ENCODE assay signal across 1 cellular context in genomic region chr21:41712730-41713129, GRCh38.
A peak's percentile ranks its signal among the peaks of the same experiment; 100 is the strongest.
TF ChIP-seq lines count a peak whose summit lies in the region.

No MANE protein-coding gene starts in this region.

TF ChIP-seq in HepG2, 621 proteins besides CTCF, POLR2A, EP300 and RAD21 (continued from another document and continues in another):
- no peak for TF ChIP-seq REST (IDR thresholded peaks at IDR 0.05; ENCODE audit: borderline replicate concordance in 1 of 2, low read depth in 1 of 2, low read length in 2 of 2)
- TF ChIP-seq PAXIP1 (CRISPR knock-in tag; conservative IDR thresholded peaks at IDR 0.05): peak; percentile 78
- no peak for TF ChIP-seq ZNF552 (CRISPR knock-in tag; IDR thresholded peaks at IDR 0.05; ENCODE audit: borderline replicate concordance)
- peak; percentile 79 for TF ChIP-seq RARA (CRISPR knock-in tag; IDR thresholded peaks at IDR 0.05)
- no peak for TF ChIP-seq ZFP91 (CRISPR knock-in tag; IDR thresholded peaks at IDR 0.05; ENCODE audit: borderline replicate concordance)
- TF ChIP-seq THAP8 (CRISPR knock-in tag; IDR thresholded peaks at IDR 0.05; ENCODE audit: borderline replicate concordance): no peak
- TF ChIP-seq POGK (CRISPR knock-in tag; conservative IDR thresholded peaks at IDR 0.05): no peak
- no peak for TF ChIP-seq ZNF142 (CRISPR knock-in tag; IDR thresholded peaks at IDR 0.05)
- no peak for TF ChIP-seq FOXC1 (CRISPR knock-in tag; IDR thresholded peaks at IDR 0.05; ENCODE audit: borderline replicate concordance)
- TF ChIP-seq BRCA1 (CRISPR knock-in tag; IDR thresholded peaks at IDR 0.05): no peak
- TF ChIP-seq TRAFD1 (CRISPR knock-in tag; IDR thresholded peaks at IDR 0.05; ENCODE audit: borderline replicate concordance): no peak
- TF ChIP-seq ZMYM4 (CRISPR knock-in tag; IDR thresholded peaks at IDR 0.05): no peak
- no peak for TF ChIP-seq ZNF777 (CRISPR knock-in tag; IDR thresholded peaks at IDR 0.05)
- TF ChIP-seq ZBTB7A (CRISPR knock-in tag; IDR thresholded peaks at IDR 0.05): peak; percentile 39; the same call in 1 of the 2 replicates
- no peak for TF ChIP-seq ZNF761 (CRISPR knock-in tag; conservative IDR thresholded peaks at IDR 0.05)
- TF ChIP-seq JDP2 (CRISPR knock-in tag; IDR thresholded peaks at IDR 0.05; ENCODE audit: borderline replicate concordance): no peak
- TF ChIP-seq ZFP1 (CRISPR knock-in tag; IDR thresholded peaks at IDR 0.05): no peak
- no peak for TF ChIP-seq KIAA2018 (CRISPR knock-in tag; IDR thresholded peaks at IDR 0.05; ENCODE audit: borderline replicate concordance)
- TF ChIP-seq ZFY (CRISPR knock-in tag; IDR thresholded peaks at IDR 0.05): no peak; the same call in 1 of the 2 replicates
